In genomic region chr21:44211574-44211973, GRCh38 we compare ENCODE assay signal across 2 cellular contexts. TPM values are rescaled to one million over a fixed set of nuclear protein-coding genes. Genes with fewer than 3 reads are reported as not detected.
"Had no signal": no experiment of that assay in that cellular context is flagged by ENCODE, and none has a peak within 500 bp of the region (broad histone marks: within the 10 kb centered on the region; RNA-seq: fewer than 3 reads in every experiment).

No MANE protein-coding gene starts in this region.

RNA-seq across cellular contexts. Expression of gene ICOSLG, which starts 29.2 kb away (rescaled TPM):
- total RNA-seq: G401 had no signal

RNA-seq across cellular contexts. Expression of gene DNMT3L, which starts 50.1 kb away (rescaled TPM):
- total RNA-seq: GM12878 had no signal
